1 cellular context compared by ENCODE assay signal in the genomic region with DNA sequence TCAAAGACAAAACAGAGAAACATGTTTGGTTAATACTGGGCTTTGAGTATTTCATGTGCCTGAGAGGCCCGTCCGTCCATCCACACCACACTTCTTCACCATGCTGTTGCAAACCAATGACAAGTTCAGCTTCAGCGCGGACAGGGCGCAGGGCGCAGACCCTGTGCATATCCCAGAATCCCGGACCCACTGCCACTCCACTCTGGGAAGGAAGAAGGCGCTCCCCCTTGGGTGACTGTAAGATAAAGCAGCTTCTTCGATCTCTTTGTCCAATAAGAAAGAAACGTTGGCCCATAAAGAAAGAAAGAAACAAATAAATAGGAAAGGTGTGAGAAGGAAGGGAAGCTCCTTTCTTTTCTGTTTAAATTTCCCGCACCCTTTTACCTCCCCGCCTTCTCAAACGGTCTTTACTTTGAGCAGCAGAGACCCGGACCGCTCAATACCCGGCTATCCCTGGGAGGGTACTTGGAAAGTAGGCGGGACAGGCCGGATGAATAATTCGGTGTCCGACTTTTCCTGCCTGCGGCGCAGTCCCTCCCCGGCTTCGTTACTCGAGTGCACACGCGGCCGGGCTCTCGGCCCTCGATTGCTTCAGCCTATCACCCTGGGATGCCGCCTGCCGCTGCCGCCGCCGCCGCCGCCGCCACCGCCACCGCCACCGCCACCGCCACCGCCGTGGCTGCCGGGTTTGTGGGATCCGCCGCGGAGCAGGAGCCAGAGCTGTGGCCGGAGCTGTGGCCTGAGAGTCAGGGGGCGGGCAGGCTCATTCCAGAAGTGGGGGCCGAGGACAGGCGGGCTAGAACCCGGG.
TF ChIP-seq lines count a peak whose summit lies in the region.

No MANE protein-coding gene starts in this region.

TF ChIP-seq in WTC11, 78 proteins besides CTCF, POLR2A, EP300 and RAD21 (continued from another document and continues in another):
- TF ChIP-seq, protein P1, sequence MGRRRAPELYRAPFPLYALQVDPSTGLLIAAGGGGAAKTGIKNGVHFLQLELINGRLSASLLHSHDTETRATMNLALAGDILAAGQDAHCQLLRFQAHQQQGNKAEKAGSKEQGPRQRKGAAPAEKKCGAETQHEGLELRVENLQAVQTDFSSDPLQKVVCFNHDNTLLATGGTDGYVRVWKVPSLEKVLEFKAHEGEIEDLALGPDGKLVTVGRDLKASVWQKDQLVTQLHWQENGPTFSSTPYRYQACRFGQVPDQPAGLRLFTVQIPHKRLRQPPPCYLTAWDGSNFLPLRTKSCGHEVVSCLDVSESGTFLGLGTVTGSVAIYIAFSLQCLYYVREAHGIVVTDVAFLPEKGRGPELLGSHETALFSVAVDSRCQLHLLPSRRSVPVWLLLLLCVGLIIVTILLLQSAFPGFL (CRISPR knock-in tag; IDR thresholded peaks at IDR 0.05; ENCODE audit: borderline replicate concordance) = no peak
- TF ChIP-seq, protein P2, sequence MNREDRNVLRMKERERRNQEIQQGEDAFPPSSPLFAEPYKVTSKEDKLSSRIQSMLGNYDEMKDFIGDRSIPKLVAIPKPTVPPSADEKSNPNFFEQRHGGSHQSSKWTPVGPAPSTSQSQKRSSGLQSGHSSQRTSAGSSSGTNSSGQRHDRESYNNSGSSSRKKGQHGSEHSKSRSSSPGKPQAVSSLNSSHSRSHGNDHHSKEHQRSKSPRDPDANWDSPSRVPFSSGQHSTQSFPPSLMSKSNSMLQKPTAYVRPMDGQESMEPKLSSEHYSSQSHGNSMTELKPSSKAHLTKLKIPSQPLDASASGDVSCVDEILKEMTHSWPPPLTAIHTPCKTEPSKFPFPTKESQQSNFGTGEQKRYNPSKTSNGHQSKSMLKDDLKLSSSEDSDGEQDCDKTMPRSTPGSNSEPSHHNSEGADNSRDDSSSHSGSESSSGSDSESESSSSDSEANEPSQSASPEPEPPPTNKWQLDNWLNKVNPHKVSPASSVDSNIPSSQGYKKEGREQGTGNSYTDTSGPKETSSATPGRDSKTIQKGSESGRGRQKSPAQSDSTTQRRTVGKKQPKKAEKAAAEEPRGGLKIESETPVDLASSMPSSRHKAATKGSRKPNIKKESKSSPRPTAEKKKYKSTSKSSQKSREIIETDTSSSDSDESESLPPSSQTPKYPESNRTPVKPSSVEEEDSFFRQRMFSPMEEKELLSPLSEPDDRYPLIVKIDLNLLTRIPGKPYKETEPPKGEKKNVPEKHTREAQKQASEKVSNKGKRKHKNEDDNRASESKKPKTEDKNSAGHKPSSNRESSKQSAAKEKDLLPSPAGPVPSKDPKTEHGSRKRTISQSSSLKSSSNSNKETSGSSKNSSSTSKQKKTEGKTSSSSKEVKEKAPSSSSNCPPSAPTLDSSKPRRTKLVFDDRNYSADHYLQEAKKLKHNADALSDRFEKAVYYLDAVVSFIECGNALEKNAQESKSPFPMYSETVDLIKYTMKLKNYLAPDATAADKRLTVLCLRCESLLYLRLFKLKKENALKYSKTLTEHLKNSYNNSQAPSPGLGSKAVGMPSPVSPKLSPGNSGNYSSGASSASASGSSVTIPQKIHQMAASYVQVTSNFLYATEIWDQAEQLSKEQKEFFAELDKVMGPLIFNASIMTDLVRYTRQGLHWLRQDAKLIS (CRISPR knock-in tag; IDR thresholded peaks at IDR 0.05; ENCODE audit: borderline replicate concordance) = no peak
- no peak for TF ChIP-seq NR3C1 (CRISPR knock-in tag; conservative IDR thresholded peaks at IDR 0.05; ENCODE audit: low read depth)
- TF ChIP-seq, protein P3, sequence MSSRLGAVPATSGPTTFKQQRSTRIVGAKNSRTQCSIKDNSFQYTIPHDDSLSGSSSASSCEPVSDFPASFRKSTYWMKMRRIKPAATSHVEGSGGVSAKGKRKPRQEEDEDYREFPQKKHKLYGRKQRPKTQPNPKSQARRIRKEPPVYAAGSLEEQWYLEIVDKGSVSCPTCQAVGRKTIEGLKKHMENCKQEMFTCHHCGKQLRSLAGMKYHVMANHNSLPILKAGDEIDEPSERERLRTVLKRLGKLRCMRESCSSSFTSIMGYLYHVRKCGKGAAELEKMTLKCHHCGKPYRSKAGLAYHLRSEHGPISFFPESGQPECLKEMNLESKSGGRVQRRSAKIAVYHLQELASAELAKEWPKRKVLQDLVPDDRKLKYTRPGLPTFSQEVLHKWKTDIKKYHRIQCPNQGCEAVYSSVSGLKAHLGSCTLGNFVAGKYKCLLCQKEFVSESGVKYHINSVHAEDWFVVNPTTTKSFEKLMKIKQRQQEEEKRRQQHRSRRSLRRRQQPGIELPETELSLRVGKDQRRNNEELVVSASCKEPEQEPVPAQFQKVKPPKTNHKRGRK (CRISPR knock-in tag; IDR thresholded peaks at IDR 0.05; ENCODE audit: borderline replicate concordance) = no peak
- TF ChIP-seq ZNF138 (CRISPR knock-in tag; conservative IDR thresholded peaks at IDR 0.05) = no peak
- no peak for TF ChIP-seq ESRRA (CRISPR knock-in tag; IDR thresholded peaks at IDR 0.05; ENCODE audit: borderline replicate concordance)
- no peak for TF ChIP-seq TP53 (CRISPR knock-in tag; IDR thresholded peaks at IDR 0.05)
- TF ChIP-seq ZNF219 (CRISPR knock-in tag; IDR thresholded peaks at IDR 0.05; ENCODE audit: borderline replicate concordance) = no peak
- peak; percentile 93 for TF ChIP-seq ETV6 (CRISPR knock-in tag; IDR thresholded peaks at IDR 0.05)
- TF ChIP-seq ZNF416 (CRISPR knock-in tag; IDR thresholded peaks at IDR 0.05) = no peak
- 0 out of 2 replicates have a peak, but pooled peaks have one; percentile 12 for TF ChIP-seq FOXP1 (CRISPR knock-in tag; IDR thresholded peaks at IDR 0.05; ENCODE audit: borderline replicate concordance)
- TF ChIP-seq TEAD1 (CRISPR knock-in tag; IDR thresholded peaks at IDR 0.05) = peak; percentile 74
- peak; percentile 81; the same call in 1 of the 2 replicates for TF ChIP-seq CREM (CRISPR knock-in tag; IDR thresholded peaks at IDR 0.05)
- TF ChIP-seq ZNF396 (CRISPR knock-in tag; IDR thresholded peaks at IDR 0.05; ENCODE audit: borderline replicate concordance) = no peak
- no peak for TF ChIP-seq CBFB (CRISPR knock-in tag; IDR thresholded peaks at IDR 0.05; ENCODE audit: low read depth)
- TF ChIP-seq, protein P4, sequence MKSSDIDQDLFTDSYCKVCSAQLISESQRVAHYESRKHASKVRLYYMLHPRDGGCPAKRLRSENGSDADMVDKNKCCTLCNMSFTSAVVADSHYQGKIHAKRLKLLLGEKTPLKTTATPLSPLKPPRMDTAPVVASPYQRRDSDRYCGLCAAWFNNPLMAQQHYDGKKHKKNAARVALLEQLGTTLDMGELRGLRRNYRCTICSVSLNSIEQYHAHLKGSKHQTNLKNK (CRISPR knock-in tag; IDR thresholded peaks at IDR 0.05) = no peak
- TF ChIP-seq, protein P5, sequence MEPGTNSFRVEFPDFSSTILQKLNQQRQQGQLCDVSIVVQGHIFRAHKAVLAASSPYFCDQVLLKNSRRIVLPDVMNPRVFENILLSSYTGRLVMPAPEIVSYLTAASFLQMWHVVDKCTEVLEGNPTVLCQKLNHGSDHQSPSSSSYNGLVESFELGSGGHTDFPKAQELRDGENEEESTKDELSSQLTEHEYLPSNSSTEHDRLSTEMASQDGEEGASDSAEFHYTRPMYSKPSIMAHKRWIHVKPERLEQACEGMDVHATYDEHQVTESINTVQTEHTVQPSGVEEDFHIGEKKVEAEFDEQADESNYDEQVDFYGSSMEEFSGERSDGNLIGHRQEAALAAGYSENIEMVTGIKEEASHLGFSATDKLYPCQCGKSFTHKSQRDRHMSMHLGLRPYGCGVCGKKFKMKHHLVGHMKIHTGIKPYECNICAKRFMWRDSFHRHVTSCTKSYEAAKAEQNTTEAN (CRISPR knock-in tag; IDR thresholded peaks at IDR 0.05) = 0 out of 2 replicates have a peak, but pooled peaks have one; percentile 75
- TF ChIP-seq NFYB (CRISPR knock-in tag; conservative IDR thresholded peaks at IDR 0.05; ENCODE audit: low read depth) = no peak
- TF ChIP-seq TCF7 (CRISPR knock-in tag; IDR thresholded peaks at IDR 0.05; ENCODE audit: low read depth) = no peak
- TF ChIP-seq ATF1 (CRISPR knock-in tag; IDR thresholded peaks at IDR 0.05) = no peak
- no peak for TF ChIP-seq GABPB1 (CRISPR knock-in tag; IDR thresholded peaks at IDR 0.05)
- TF ChIP-seq SOX15 (CRISPR knock-in tag; IDR thresholded peaks at IDR 0.05) = no peak
- TF ChIP-seq, protein P6, sequence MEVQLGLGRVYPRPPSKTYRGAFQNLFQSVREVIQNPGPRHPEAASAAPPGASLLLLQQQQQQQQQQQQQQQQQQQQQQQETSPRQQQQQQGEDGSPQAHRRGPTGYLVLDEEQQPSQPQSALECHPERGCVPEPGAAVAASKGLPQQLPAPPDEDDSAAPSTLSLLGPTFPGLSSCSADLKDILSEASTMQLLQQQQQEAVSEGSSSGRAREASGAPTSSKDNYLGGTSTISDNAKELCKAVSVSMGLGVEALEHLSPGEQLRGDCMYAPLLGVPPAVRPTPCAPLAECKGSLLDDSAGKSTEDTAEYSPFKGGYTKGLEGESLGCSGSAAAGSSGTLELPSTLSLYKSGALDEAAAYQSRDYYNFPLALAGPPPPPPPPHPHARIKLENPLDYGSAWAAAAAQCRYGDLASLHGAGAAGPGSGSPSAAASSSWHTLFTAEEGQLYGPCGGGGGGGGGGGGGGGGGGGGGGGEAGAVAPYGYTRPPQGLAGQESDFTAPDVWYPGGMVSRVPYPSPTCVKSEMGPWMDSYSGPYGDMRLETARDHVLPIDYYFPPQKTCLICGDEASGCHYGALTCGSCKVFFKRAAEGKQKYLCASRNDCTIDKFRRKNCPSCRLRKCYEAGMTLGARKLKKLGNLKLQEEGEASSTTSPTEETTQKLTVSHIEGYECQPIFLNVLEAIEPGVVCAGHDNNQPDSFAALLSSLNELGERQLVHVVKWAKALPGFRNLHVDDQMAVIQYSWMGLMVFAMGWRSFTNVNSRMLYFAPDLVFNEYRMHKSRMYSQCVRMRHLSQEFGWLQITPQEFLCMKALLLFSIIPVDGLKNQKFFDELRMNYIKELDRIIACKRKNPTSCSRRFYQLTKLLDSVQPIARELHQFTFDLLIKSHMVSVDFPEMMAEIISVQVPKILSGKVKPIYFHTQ (CRISPR knock-in tag; IDR thresholded peaks at IDR 0.05) = no peak
- TF ChIP-seq NR2C2 (CRISPR knock-in tag; IDR thresholded peaks at IDR 0.05) = no peak
- TF ChIP-seq SP1 (CRISPR knock-in tag; conservative IDR thresholded peaks at IDR 0.05) = peak; percentile 93
- TF ChIP-seq PRRX2 (CRISPR knock-in tag; IDR thresholded peaks at IDR 0.05) = no peak
- TF ChIP-seq, protein P7, sequence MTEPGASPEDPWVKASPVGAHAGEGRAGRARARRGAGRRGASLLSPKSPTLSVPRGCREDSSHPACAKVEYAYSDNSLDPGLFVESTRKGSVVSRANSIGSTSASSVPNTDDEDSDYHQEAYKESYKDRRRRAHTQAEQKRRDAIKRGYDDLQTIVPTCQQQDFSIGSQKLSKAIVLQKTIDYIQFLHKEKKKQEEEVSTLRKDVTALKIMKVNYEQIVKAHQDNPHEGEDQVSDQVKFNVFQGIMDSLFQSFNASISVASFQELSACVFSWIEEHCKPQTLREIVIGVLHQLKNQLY (CRISPR knock-in tag; IDR thresholded peaks at IDR 0.05) = no peak
- TF ChIP-seq, protein P8, sequence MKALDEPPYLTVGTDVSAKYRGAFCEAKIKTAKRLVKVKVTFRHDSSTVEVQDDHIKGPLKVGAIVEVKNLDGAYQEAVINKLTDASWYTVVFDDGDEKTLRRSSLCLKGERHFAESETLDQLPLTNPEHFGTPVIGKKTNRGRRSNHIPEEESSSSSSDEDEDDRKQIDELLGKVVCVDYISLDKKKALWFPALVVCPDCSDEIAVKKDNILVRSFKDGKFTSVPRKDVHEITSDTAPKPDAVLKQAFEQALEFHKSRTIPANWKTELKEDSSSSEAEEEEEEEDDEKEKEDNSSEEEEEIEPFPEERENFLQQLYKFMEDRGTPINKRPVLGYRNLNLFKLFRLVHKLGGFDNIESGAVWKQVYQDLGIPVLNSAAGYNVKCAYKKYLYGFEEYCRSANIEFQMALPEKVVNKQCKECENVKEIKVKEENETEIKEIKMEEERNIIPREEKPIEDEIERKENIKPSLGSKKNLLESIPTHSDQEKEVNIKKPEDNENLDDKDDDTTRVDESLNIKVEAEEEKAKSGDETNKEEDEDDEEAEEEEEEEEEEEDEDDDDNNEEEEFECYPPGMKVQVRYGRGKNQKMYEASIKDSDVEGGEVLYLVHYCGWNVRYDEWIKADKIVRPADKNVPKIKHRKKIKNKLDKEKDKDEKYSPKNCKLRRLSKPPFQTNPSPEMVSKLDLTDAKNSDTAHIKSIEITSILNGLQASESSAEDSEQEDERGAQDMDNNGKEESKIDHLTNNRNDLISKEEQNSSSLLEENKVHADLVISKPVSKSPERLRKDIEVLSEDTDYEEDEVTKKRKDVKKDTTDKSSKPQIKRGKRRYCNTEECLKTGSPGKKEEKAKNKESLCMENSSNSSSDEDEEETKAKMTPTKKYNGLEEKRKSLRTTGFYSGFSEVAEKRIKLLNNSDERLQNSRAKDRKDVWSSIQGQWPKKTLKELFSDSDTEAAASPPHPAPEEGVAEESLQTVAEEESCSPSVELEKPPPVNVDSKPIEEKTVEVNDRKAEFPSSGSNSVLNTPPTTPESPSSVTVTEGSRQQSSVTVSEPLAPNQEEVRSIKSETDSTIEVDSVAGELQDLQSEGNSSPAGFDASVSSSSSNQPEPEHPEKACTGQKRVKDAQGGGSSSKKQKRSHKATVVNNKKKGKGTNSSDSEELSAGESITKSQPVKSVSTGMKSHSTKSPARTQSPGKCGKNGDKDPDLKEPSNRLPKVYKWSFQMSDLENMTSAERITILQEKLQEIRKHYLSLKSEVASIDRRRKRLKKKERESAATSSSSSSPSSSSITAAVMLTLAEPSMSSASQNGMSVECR (CRISPR knock-in tag; IDR thresholded peaks at IDR 0.05; ENCODE audit: borderline replicate concordance) = no peak; the same call in 1 of the 2 replicates
- TF ChIP-seq, protein P9, sequence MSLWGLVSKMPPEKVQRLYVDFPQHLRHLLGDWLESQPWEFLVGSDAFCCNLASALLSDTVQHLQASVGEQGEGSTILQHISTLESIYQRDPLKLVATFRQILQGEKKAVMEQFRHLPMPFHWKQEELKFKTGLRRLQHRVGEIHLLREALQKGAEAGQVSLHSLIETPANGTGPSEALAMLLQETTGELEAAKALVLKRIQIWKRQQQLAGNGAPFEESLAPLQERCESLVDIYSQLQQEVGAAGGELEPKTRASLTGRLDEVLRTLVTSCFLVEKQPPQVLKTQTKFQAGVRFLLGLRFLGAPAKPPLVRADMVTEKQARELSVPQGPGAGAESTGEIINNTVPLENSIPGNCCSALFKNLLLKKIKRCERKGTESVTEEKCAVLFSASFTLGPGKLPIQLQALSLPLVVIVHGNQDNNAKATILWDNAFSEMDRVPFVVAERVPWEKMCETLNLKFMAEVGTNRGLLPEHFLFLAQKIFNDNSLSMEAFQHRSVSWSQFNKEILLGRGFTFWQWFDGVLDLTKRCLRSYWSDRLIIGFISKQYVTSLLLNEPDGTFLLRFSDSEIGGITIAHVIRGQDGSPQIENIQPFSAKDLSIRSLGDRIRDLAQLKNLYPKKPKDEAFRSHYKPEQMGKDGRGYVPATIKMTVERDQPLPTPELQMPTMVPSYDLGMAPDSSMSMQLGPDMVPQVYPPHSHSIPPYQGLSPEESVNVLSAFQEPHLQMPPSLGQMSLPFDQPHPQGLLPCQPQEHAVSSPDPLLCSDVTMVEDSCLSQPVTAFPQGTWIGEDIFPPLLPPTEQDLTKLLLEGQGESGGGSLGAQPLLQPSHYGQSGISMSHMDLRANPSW (CRISPR knock-in tag; conservative IDR thresholded peaks at IDR 0.05; ENCODE audit: low read depth) = no peak
- no peak for TF ChIP-seq JUN (CRISPR knock-in tag; IDR thresholded peaks at IDR 0.05)
- TF ChIP-seq NFATC4 (CRISPR knock-in tag; IDR thresholded peaks at IDR 0.05) = no peak
- TF ChIP-seq SMAD4 (CRISPR knock-in tag; IDR thresholded peaks at IDR 0.05) = no peak
- TF ChIP-seq GTF2I (CRISPR knock-in tag; conservative IDR thresholded peaks at IDR 0.05) = no peak
- no peak for TF ChIP-seq ZNF671 (CRISPR knock-in tag; IDR thresholded peaks at IDR 0.05)
- peak; percentile 37; the same call in 1 of the 2 replicates for TF ChIP-seq KAT7 (CRISPR knock-in tag; IDR thresholded peaks at IDR 0.05; ENCODE audit: borderline replicate concordance)
- TF ChIP-seq ZNF423 (CRISPR knock-in tag; IDR thresholded peaks at IDR 0.05) = no peak
